17 cellular contexts compared by ENCODE assay signal in genomic region chr12:119642986-119643385, GRCh38. TPM values are rescaled to one million over a fixed set of nuclear protein-coding genes. Genes with fewer than 3 reads are reported as not detected.
DNase-seq lines count a peak whose midpoint lies in the region; ATAC-seq and TF ChIP-seq lines count a peak whose summit lies in the region.
"Had no signal": no experiment of that assay in that cellular context is flagged by ENCODE, and none has a peak within 500 bp of the region (broad histone marks: within the 10 kb centered on the region; RNA-seq: fewer than 3 reads in every experiment).

No MANE protein-coding gene starts in this region.

- H3K4me3 Mint-ChIP-seq in glutamatergic neuron (ENCODE audit: unreplicated experiment): no peak overlapping the region
- H3K4me3 Mint-ChIP-seq in stimulated activated naive CD8-positive, alpha-beta T cell treated with anti-CD3 and anti-CD28 coated beads, Interleukin-15, amount 100 ng/mL, for 72 hours: no peak overlapping the region
- H3K4me3 Mint-ChIP-seq: IgD-negative memory B cell, T-helper 17 cell had no signal

- no peaks in the 10 kb centered on the region for H3K9me3 Mint-ChIP-seq in glutamatergic neuron (ENCODE audit: unreplicated experiment)
- H3K9me3 Mint-ChIP-seq in stimulated activated naive CD8-positive, alpha-beta T cell treated with anti-CD3 and anti-CD28 coated beads, Interleukin-15, amount 100 ng/mL, for 72 hours: no peaks in the 10 kb centered on the region

- no peak for ATAC-seq in stimulated activated naive CD8-positive, alpha-beta T cell treated with anti-CD3 and anti-CD28 coated beads, Interleukin-15, amount 100 ng/mL, for 72 hours
- no peak for ATAC-seq in left ventricle myocardium superior
- ATAC-seq: activated naive CD4-positive, alpha-beta T cell treated with anti-CD3 and anti-CD28 coated beads, Interleukin-2, amount 50 U/mL, for 72 hours; gastroesophageal sphincter; T-helper 17 cell had no signal

- H3K27me3 Mint-ChIP-seq in glutamatergic neuron (ENCODE audit: unreplicated experiment): peaks cover 5% of the 10 kb centered on the region
- H3K27me3 Mint-ChIP-seq in stimulated activated naive CD8-positive, alpha-beta T cell treated with anti-CD3 and anti-CD28 coated beads, Interleukin-15, amount 100 ng/mL, for 72 hours: peaks cover 11% of the 10 kb centered on the region

- H3K9me3 ChIP-seq in uterus: no peaks in the 10 kb centered on the region
- H3K9me3 ChIP-seq: gastroesophageal sphincter had no signal

- intact Hi-C loops in left ventricle myocardium superior (cut with micrococcal nuclease) (no loop called here), uterus (cut with DNase I; ENCODE audit: low total_unique reads) (no loop called here)

- no peaks in the 10 kb centered on the region for H3K27me3 ChIP-seq in uterus

- no peak overlapping the region for H3K4me3 ChIP-seq in uterus
- H3K4me3 ChIP-seq: gastroesophageal sphincter, GM23248 had no signal

- H3K36me3 ChIP-seq in uterus: no peaks in the 10 kb centered on the region
- H3K36me3 ChIP-seq: gastroesophageal sphincter had no signal

- H3K4me1 Mint-ChIP-seq in glutamatergic neuron (ENCODE audit: low read depth, unreplicated experiment): no peaks in the 10 kb centered on the region
- H3K4me1 Mint-ChIP-seq in stimulated activated naive CD8-positive, alpha-beta T cell treated with anti-CD3 and anti-CD28 coated beads, Interleukin-15, amount 100 ng/mL, for 72 hours: no peaks in the 10 kb centered on the region

- no peak for TF ChIP-seq POLR2A in uterus (IDR thresholded peaks at IDR 0.05)

- peaks cover 8% of the 10 kb centered on the region for H3K36me3 Mint-ChIP-seq in glutamatergic neuron (ENCODE audit: unreplicated experiment)
- H3K36me3 Mint-ChIP-seq: activated naive CD4-positive, alpha-beta T cell treated with anti-CD3 and anti-CD28 coated beads, Interleukin-2, amount 50 U/mL, for 72 hours; IgD-negative memory B cell had no signal

- DNase-seq in GM10266 (ENCODE audit: extremely low spot score) (no peak), OCI-M1 (lab: John Stamatoyannopoulos, UW) (peak; percentile 16), glutamatergic neuron (peak; percentile 31), occipital lobe (lab: John Stamatoyannopoulos, UW) (no peak), left ventricle myocardium superior (no peak), uterus (no peak)
- no peak for DNase-seq in stimulated activated naive CD8-positive, alpha-beta T cell treated with anti-CD3 and anti-CD28 coated beads, Interleukin-15, amount 100 ng/mL, for 72 hours
- DNase-seq: dermis blood vessel endothelial cell, GM23248, NCI-H2029, T-helper 17 cell had no signal

- no peak overlapping the region for H3K27ac Mint-ChIP-seq in glutamatergic neuron (ENCODE audit: unreplicated experiment)
- H3K27ac Mint-ChIP-seq in stimulated activated naive CD8-positive, alpha-beta T cell treated with anti-CD3 and anti-CD28 coated beads, Interleukin-15, amount 100 ng/mL, for 72 hours: no peak overlapping the region
- H3K27ac Mint-ChIP-seq: activated naive CD4-positive, alpha-beta T cell treated with anti-CD3 and anti-CD28 coated beads, Interleukin-2, amount 50 U/mL, for 72 hours; IgD-negative memory B cell; T-helper 17 cell had no signal

- TF ChIP-seq CTCF in 22Rv1 (IDR thresholded peaks at IDR 0.05): peak; percentile 75
- TF ChIP-seq CTCF in GM10266 (IDR thresholded peaks at IDR 0.05; ENCODE audit: control insufficient read depth, insufficient read depth, low read depth, missing control alignments): peak; percentile 8
- peak; percentile 49 for TF ChIP-seq CTCF in glutamatergic neuron (IDR thresholded peaks at IDR 0.05; ENCODE audit: partially characterized antibody, unreplicated experiment)
- no peak for TF ChIP-seq CTCF in uterus (IDR thresholded peaks at IDR 0.05)

- H3K27ac ChIP-seq in 22Rv1 (no peak overlapping the region), uterus (no peak overlapping the region)
- H3K27ac ChIP-seq: gastroesophageal sphincter, GM23248 had no signal

- H3K4me1 ChIP-seq in uterus: no peaks in the 10 kb centered on the region
- H3K4me1 ChIP-seq: gastroesophageal sphincter had no signal

RNA-seq across cellular contexts. Expression of gene PRKAB1, which starts 24.9 kb away (rescaled TPM):
- total RNA-seq in glutamatergic neuron (ENCODE audit: unreplicated experiment): 37.5 TPM
- 16.8 TPM for total RNA-seq in occipital lobe
- 12.1 TPM for total RNA-seq in left ventricle myocardium superior
- total RNA-seq in uterus: 10 to 100 TPM; 10.9 to 44.1 (median 32.8) TPM

RNA-seq across cellular contexts. Expression of gene TMEM233, which starts 49.4 kb away (rescaled TPM):
- total RNA-seq in glutamatergic neuron (ENCODE audit: unreplicated experiment) (not detected), occipital lobe (not detected), left ventricle myocardium superior (0.25 TPM), uterus (under 1 TPM in 2 of 4 donors, not detected in 2; 0.21 TPM)
- total RNA-seq: activated CD8-positive, alpha-beta memory T cell treated with anti-CD3 and anti-CD28 coated beads for 36 hours; activated naive CD4-positive, alpha-beta T cell treated with anti-CD3 and anti-CD28 coated beads, Interleukin-2, amount 50 U/mL, for 72 hours; G401; GM23248; T-helper 17 cell had no signal

Comparison
In these comparisons a context has a peak if more than half of its experiments do, and no peak if none do; other contexts are left out.
1. CTCF ChIP-seq: peak in 22Rv1 (single experiment), GM10266 (single experiment) and glutamatergic neuron (single experiment); none in uterus (0 of 4).
2. DNase-seq: peak in OCI-M1 (single experiment) and glutamatergic neuron (single experiment); none in GM10266 (single experiment), stimulated activated naive CD8-positive, alpha-beta T cell treated with anti-CD3 and anti-CD28 coated beads, Interleukin-15, amount 100 ng/mL, for 72 hours (0 of 2), occipital lobe (single experiment), left ventricle myocardium superior (single experiment) and uterus (0 of 2).